In the genomic region with DNA sequence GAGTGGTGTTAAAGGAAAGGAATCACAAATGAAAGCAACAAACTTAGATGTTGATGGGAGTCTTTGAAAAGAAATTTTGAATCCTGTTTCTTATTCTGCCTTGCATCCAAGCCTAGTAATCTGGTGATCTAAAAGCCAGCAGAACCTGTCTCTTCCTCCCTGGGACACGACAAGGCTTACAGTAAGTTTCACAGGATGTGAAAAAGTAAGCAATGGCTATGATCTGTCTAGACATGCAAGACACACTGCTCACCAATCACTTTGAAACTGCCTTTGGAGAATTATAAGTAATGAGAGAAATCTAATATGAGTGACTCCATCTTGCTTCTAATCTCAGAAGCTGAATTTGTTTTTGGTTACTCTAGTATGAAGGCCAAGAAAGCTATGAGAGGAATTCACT, we compare ENCODE assay signal across 1 cellular context.
TF ChIP-seq lines count a peak whose summit lies in the region.

No MANE protein-coding gene starts in this region.

TF ChIP-seq in H1, 55 proteins besides CTCF, POLR2A, EP300 and RAD21:
- TF ChIP-seq SP4 (IDR thresholded peaks at IDR 0.05; ENCODE audit: low read length) (no peak), TBP (IDR thresholded peaks at IDR 0.05; ENCODE audit: low read depth, low read length) (no peak), CEBPB (IDR thresholded peaks at IDR 0.05; ENCODE audit: low read depth, low read length) (no peak), TEAD4 (IDR thresholded peaks at IDR 0.05; ENCODE audit: low read depth, low read length) (no peak), ASH2L (IDR thresholded peaks at IDR 0.05; ENCODE audit: low read length) (no peak), TCF12 (IDR thresholded peaks at IDR 0.05; ENCODE audit: low read depth, low read length) (no peak), FOSL1 (IDR thresholded peaks at IDR 0.05; ENCODE audit: insufficient read depth, low read depth, low read length) (no peak), TAF1 (IDR thresholded peaks at IDR 0.05; ENCODE audit: low read depth, low read length) (no peak), SAP30 (IDR thresholded peaks at IDR 0.05; ENCODE audit: insufficient read depth, insufficient replicate concordance, low read length) (no peak), SP2 (IDR thresholded peaks at IDR 0.05; ENCODE audit: low read length) (no peak), TAF7 (optimal IDR thresholded peaks at IDR 0.05; ENCODE audit: borderline replicate concordance, low read depth, low read length) (no peak), NANOG (IDR thresholded peaks at IDR 0.05; ENCODE audit: insufficient read depth, low read depth, low read length, poor library complexity, severe bottlenecking) (no peak), KDM5A (IDR thresholded peaks at IDR 0.05; ENCODE audit: low read length) (no peak), KDM1A (IDR thresholded peaks at IDR 0.05; ENCODE audit: borderline replicate concordance, low read length) (no peak), PHF8 (conservative IDR thresholded peaks at IDR 0.05; ENCODE audit: low read depth, low read length) (no peak), GABPA (IDR thresholded peaks at IDR 0.05; ENCODE audit: borderline replicate concordance, insufficient read depth, low read length) (no peak), HDAC6 (IDR thresholded peaks at IDR 0.05; ENCODE audit: low read depth, low read length) (no peak), BACH1 (IDR thresholded peaks at IDR 0.05; ENCODE audit: low read length) (no peak)
- TF ChIP-seq, protein P1, sequence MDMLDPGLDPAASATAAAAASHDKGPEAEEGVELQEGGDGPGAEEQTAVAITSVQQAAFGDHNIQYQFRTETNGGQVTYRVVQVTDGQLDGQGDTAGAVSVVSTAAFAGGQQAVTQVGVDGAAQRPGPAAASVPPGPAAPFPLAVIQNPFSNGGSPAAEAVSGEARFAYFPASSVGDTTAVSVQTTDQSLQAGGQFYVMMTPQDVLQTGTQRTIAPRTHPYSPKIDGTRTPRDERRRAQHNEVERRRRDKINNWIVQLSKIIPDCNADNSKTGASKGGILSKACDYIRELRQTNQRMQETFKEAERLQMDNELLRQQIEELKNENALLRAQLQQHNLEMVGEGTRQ (IDR thresholded peaks at IDR 0.05; ENCODE audit: low read length), result no peak
- TF ChIP-seq, protein P2, sequence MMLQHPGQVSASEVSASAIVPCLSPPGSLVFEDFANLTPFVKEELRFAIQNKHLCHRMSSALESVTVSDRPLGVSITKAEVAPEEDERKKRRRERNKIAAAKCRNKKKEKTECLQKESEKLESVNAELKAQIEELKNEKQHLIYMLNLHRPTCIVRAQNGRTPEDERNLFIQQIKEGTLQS (IDR thresholded peaks at IDR 0.05; ENCODE audit: insufficient read depth, low read depth, low read length), result no peak
